In genomic region chr6:15324427-15324985, GRCh38 we compare ENCODE assay signal across 1 cellular context.
TF ChIP-seq lines count a peak whose summit lies in the region.

No MANE protein-coding gene starts in this region.

TF ChIP-seq in GM23338, 12 proteins besides CTCF, POLR2A, EP300 and RAD21 (continued from another document):
- no peak for TF ChIP-seq ZNF462 (CRISPR knock-in tag; IDR thresholded peaks at IDR 0.05)
- no peak for TF ChIP-seq CREB1 (CRISPR knock-in tag; IDR thresholded peaks at IDR 0.05; ENCODE audit: low read depth)
- TF ChIP-seq ZNF331 (CRISPR knock-in tag; IDR thresholded peaks at IDR 0.05; ENCODE audit: low read depth), result no peak
- TF ChIP-seq STAT1 (IDR thresholded peaks at IDR 0.05; ENCODE audit: unreplicated experiment), result no peak
- no peak for TF ChIP-seq EZH2phosphoT487 (IDR thresholded peaks at IDR 0.05; ENCODE audit: unreplicated experiment)
- no peak for TF ChIP-seq ZNF114 (CRISPR knock-in tag; IDR thresholded peaks at IDR 0.05)
- no peak for TF ChIP-seq NANOG (IDR thresholded peaks at IDR 0.05; ENCODE audit: borderline replicate concordance)
- no peak for TF ChIP-seq EZH2 (IDR thresholded peaks at IDR 0.05; ENCODE audit: low read depth, unreplicated experiment)
- TF ChIP-seq JUNB (IDR thresholded peaks at IDR 0.05; ENCODE audit: unreplicated experiment), result no peak
- TF ChIP-seq REST (IDR thresholded peaks at IDR 0.05; ENCODE audit: unreplicated experiment), result no peak
- no peak for TF ChIP-seq POLR2AphosphoS5 (IDR thresholded peaks at IDR 0.05; ENCODE audit: low read depth)
